17 cellular contexts compared by ENCODE assay signal in genomic region chr12:47193066-47193465, GRCh38.
DNase-seq lines count a peak whose midpoint lies in the region; ATAC-seq and FAIRE-seq lines count a peak whose summit lies in the region.
"Had no signal": no experiment of that assay in that cellular context is flagged by ENCODE, and none has a peak within 500 bp of the region (broad histone marks: within the 10 kb centered on the region; RNA-seq: fewer than 3 reads in every experiment).

No MANE protein-coding gene starts in this region.

- H3K27me3 ChIP-seq in HUES48 (ENCODE audit: control insufficient read depth, insufficient read depth, low read length), result no peaks in the 10 kb centered on the region
- H3K27me3 ChIP-seq in naive thymus-derived CD4-positive, alpha-beta T cell (ENCODE audit: control insufficient read depth in 2 of 2, insufficient read depth in 2 of 2, low read length in 2 of 2), result no peaks in the 10 kb centered on the region
- H3K27me3 ChIP-seq: esophagus muscularis mucosa, sigmoid colon, upper lobe of left lung had no signal

- CTCF ChIA-PET in activated CD4-positive, alpha-beta T cell treated with anti-CD3 and anti-CD28 coated beads for 36 hours (lab: Charles Lee), result interaction anchor here (0.5 to 2.1 kb wide), 9 partner anchors 8 to 539 kb away, joined by 3 to 6 read pairs (median 4); no protein-coding TSS in a partner anchor
- CTCF ChIA-PET in activated CD8-positive, alpha-beta T cell treated with anti-CD3 and anti-CD28 coated beads, Interleukin-2, amount 10 ng/mL, durations not matched to agents 7 days and 5 days (lab: Charles Lee), result interaction anchor here (0.6 to 5.8 kb wide), 37 partner anchors 8 to 500 kb away, joined by 3 to 49 read pairs (median 6); partner anchors contain the start of genes AMIGO2 and PCED1B
- CTCF ChIA-PET in naive thymus-derived CD4-positive, alpha-beta T cell (lab: Charles Lee), result interaction anchor here (0.6 to 2.3 kb wide), 16 partner anchors 14 to 220 kb away, joined by 3 to 15 read pairs (median 5); partner anchors contain the start of genes AMIGO2 and PCED1B

- H3K36me3 Mint-ChIP-seq in activated CD4-positive, alpha-beta T cell treated with anti-CD3 and anti-CD28 coated beads for 36 hours (ENCODE audit: low read depth), result peaks cover 30% of the 10 kb centered on the region
- H3K36me3 Mint-ChIP-seq in activated CD8-positive, alpha-beta T cell treated with anti-CD3 and anti-CD28 coated beads, Interleukin-2, amount 10 ng/mL, durations not matched to agents 7 days and 5 days (ENCODE audit: low read depth), result peaks cover 35% of the 10 kb centered on the region
- peaks cover 9 to 37% (median 26%) of the 10 kb centered on the region in 5 donors for H3K36me3 Mint-ChIP-seq in naive thymus-derived CD4-positive, alpha-beta T cell
- H3K36me3 Mint-ChIP-seq: brain had no signal

- FAIRE-seq in urothelium cell line (lab: Jason Lieb, UNC), result no peak

- H3K4me3 ChIP-seq in HUES48 (ENCODE audit: low read depth, low read length), result no peak overlapping the region
- H3K4me3 ChIP-seq in naive thymus-derived CD4-positive, alpha-beta T cell (ENCODE audit: low read length), result peak overlapping the region; percentile 41
- H3K4me3 ChIP-seq: esophagus muscularis mucosa, sigmoid colon, upper lobe of left lung had no signal

- no peaks in the 10 kb centered on the region for H3K36me3 ChIP-seq in HUES48 (ENCODE audit: control insufficient read depth, insufficient read depth, low read length)
- no peaks in the 10 kb centered on the region for H3K36me3 ChIP-seq in naive thymus-derived CD4-positive, alpha-beta T cell (ENCODE audit: control insufficient read depth in 2 of 3, insufficient read depth in 3 of 3, low read length in 3 of 3)
- H3K36me3 ChIP-seq: esophagus muscularis mucosa, sigmoid colon, upper lobe of left lung had no signal

- peaks cover 77% of the 10 kb centered on the region for H3K4me1 Mint-ChIP-seq in activated CD4-positive, alpha-beta T cell treated with anti-CD3 and anti-CD28 coated beads for 36 hours
- peaks cover 71% of the 10 kb centered on the region for H3K4me1 Mint-ChIP-seq in activated CD8-positive, alpha-beta T cell treated with anti-CD3 and anti-CD28 coated beads, Interleukin-2, amount 10 ng/mL, durations not matched to agents 7 days and 5 days (ENCODE audit: low read depth)
- peaks cover 57 to 91% (median 87%) of the 10 kb centered on the region in 7 donors for H3K4me1 Mint-ChIP-seq in naive thymus-derived CD4-positive, alpha-beta T cell

- no peaks in the 10 kb centered on the region for H3K9me3 ChIP-seq in HUES48 (ENCODE audit: control insufficient read depth, insufficient read depth, low read length)
- H3K9me3 ChIP-seq in naive thymus-derived CD4-positive, alpha-beta T cell (ENCODE audit: control insufficient read depth in 2 of 3, low read length in 3 of 3), result no peaks in the 10 kb centered on the region
- H3K9me3 ChIP-seq: esophagus muscularis mucosa, sigmoid colon, upper lobe of left lung had no signal

- peak overlapping the region; percentile 43 for H3K4me3 Mint-ChIP-seq in activated CD4-positive, alpha-beta T cell treated with anti-CD3 and anti-CD28 coated beads for 36 hours
- peak overlapping the region; percentile 69 for H3K4me3 Mint-ChIP-seq in activated CD8-positive, alpha-beta T cell treated with anti-CD3 and anti-CD28 coated beads, Interleukin-2, amount 10 ng/mL, durations not matched to agents 7 days and 5 days
- peak overlapping the region; percentile 46 to 91 (median 78) for H3K4me3 Mint-ChIP-seq in naive thymus-derived CD4-positive, alpha-beta T cell
- H3K4me3 Mint-ChIP-seq: brain had no signal

- H3K9me3 Mint-ChIP-seq in activated CD4-positive, alpha-beta T cell treated with anti-CD3 and anti-CD28 coated beads for 36 hours (ENCODE audit: low read depth), result no peaks in the 10 kb centered on the region
- no peaks in the 10 kb centered on the region for H3K9me3 Mint-ChIP-seq in activated CD8-positive, alpha-beta T cell treated with anti-CD3 and anti-CD28 coated beads, Interleukin-2, amount 10 ng/mL, durations not matched to agents 7 days and 5 days (ENCODE audit: insufficient read depth)
- peaks cover 0 to 4% (median 0%) of the 10 kb centered on the region in 11 donors for H3K9me3 Mint-ChIP-seq in naive thymus-derived CD4-positive, alpha-beta T cell
- H3K9me3 Mint-ChIP-seq: brain had no signal

- no peak overlapping the region for H3K9ac ChIP-seq in HUES48 (ENCODE audit: low read depth, low read length)

- DNase-seq in activated CD4-positive, alpha-beta T cell treated with anti-CD3 and anti-CD28 coated beads for 36 hours, result peak; percentile 30
- DNase-seq in activated CD4-positive, alpha-beta T cell treated with anti-CD3 and anti-CD28 coated beads for 4 hours, result no peak
- DNase-seq in activated CD8-positive, alpha-beta T cell treated with anti-CD3 and anti-CD28 coated beads, Interleukin-2, amount 10 ng/mL, durations not matched to agents 7 days and 5 days, result peak; percentile 52
- DNase-seq in naive thymus-derived CD4-positive, alpha-beta T cell, result no peak
- DNase-seq in amniotic stem cell (lab: John Stamatoyannopoulos, UW), result no peak
- DNase-seq in urothelium cell line (ENCODE audit: low spot score), result no peak
- DNase-seq: 8988T; midbrain; sigmoid colon; stimulated activated CD4-positive, alpha-beta T cell treated with anti-CD3 and anti-CD28 coated beads, Interleukin-2, amount 100 ng/mL, for 48 hours; upper lobe of left lung had no signal

- no peaks in the 10 kb centered on the region for H3K27me3 Mint-ChIP-seq in activated CD4-positive, alpha-beta T cell treated with anti-CD3 and anti-CD28 coated beads for 36 hours
- no peaks in the 10 kb centered on the region for H3K27me3 Mint-ChIP-seq in activated CD8-positive, alpha-beta T cell treated with anti-CD3 and anti-CD28 coated beads, Interleukin-2, amount 10 ng/mL, durations not matched to agents 7 days and 5 days (ENCODE audit: low read depth)
- H3K27me3 Mint-ChIP-seq in naive thymus-derived CD4-positive, alpha-beta T cell, result no peaks in the 10 kb centered on the region
- H3K27me3 Mint-ChIP-seq: brain had no signal

- POLR2A ChIA-PET in activated CD4-positive, alpha-beta T cell treated with anti-CD3 and anti-CD28 coated beads for 36 hours (lab: Charles Lee), result interaction anchor here (1.5 kb wide), 1 partner anchor 19 kb away, joined by 4 read pairs; no protein-coding TSS in a partner anchor
- POLR2A ChIA-PET in activated CD8-positive, alpha-beta T cell treated with anti-CD3 and anti-CD28 coated beads, Interleukin-2, amount 10 ng/mL, durations not matched to agents 7 days and 5 days (lab: Charles Lee), result interaction anchor here (0.6 to 4.7 kb wide), 9 partner anchors 9 to 114 kb away, joined by 3 to 44 read pairs (median 12); partner anchors contain the start of genes AMIGO2 and PCED1B
- POLR2A ChIA-PET in naive thymus-derived CD4-positive, alpha-beta T cell (lab: Charles Lee), result interaction anchor here (0.5 to 10.6 kb wide), 16 partner anchors 9 to 817 kb away, joined by 3 to 173 read pairs (median 4); partner anchors contain the start of genes AMIGO2 and PCED1B

- peak overlapping the region; percentile 80 for H3K27ac ChIP-seq in HUES48 (ENCODE audit: low read depth, low read length)
- H3K27ac ChIP-seq in naive thymus-derived CD4-positive, alpha-beta T cell (ENCODE audit: low read depth, low read length), result peak overlapping the region; percentile 61
- H3K27ac ChIP-seq: C4-2B, esophagus muscularis mucosa, VCaP had no signal

- H3K4me1 ChIP-seq in HUES48 (ENCODE audit: control insufficient read depth, insufficient read depth, low read length), result peaks cover 28% of the 10 kb centered on the region
- peaks cover 52 to 77% of the 10 kb centered on the region in 2 donors for H3K4me1 ChIP-seq in naive thymus-derived CD4-positive, alpha-beta T cell (ENCODE audit: control insufficient read depth in 2 of 2, insufficient read depth in 2 of 2, low read length in 2 of 2)

- H3K27ac Mint-ChIP-seq in activated CD4-positive, alpha-beta T cell treated with anti-CD3 and anti-CD28 coated beads for 36 hours, result peak overlapping the region; percentile 91
- peak overlapping the region; percentile 88 for H3K27ac Mint-ChIP-seq in activated CD8-positive, alpha-beta T cell treated with anti-CD3 and anti-CD28 coated beads, Interleukin-2, amount 10 ng/mL, durations not matched to agents 7 days and 5 days
- H3K27ac Mint-ChIP-seq in naive thymus-derived CD4-positive, alpha-beta T cell, result peak overlapping the region; percentile 76 to 98 (median 94)

- intact Hi-C loops in activated CD4-positive, alpha-beta T cell treated with anti-CD3 and anti-CD28 coated beads for 36 hours (cut with DNase I, micrococcal nuclease), result loop anchor here in 1 of 2 experiments (1.0 to 5.0 kb wide), 2 partner anchors 115 to 161 kb away; no protein-coding TSS in a partner anchor
- intact Hi-C loops in naive thymus-derived CD4-positive, alpha-beta T cell (cut with micrococcal nuclease), result loop anchor here (1.0 to 5.0 kb wide), 14 partner anchors 14 to 514 kb away; partner anchors contain the start of genes AMIGO2 (in 1 of the 2), PCED1B (in 1 of the 2) and RPAP3 (in 1 of the 2)

- ATAC-seq in activated CD4-positive, alpha-beta T cell treated with anti-CD3 and anti-CD28 coated beads for 36 hours, result peak; percentile 31
- ATAC-seq in activated CD8-positive, alpha-beta T cell treated with anti-CD3 and anti-CD28 coated beads, Interleukin-2, amount 10 ng/mL, durations not matched to agents 7 days and 5 days, result peak; percentile 30
- no peak for ATAC-seq in naive thymus-derived CD4-positive, alpha-beta T cell
- no peak for ATAC-seq in HG03280 (IDR thresholded peaks at IDR 0.05; ENCODE audit: unreplicated experiment)

Comparison
In these comparisons a context has a peak if more than half of its experiments do, and no peak if none do; other contexts are left out.
1. DNase-seq: peak in activated CD4-positive, alpha-beta T cell treated with anti-CD3 and anti-CD28 coated beads for 36 hours (single experiment) and activated CD8-positive, alpha-beta T cell treated with anti-CD3 and anti-CD28 coated beads, Interleukin-2, amount 10 ng/mL, durations not matched to agents 7 days and 5 days (single experiment); none in activated CD4-positive, alpha-beta T cell treated with anti-CD3 and anti-CD28 coated beads for 4 hours (0 of 2), naive thymus-derived CD4-positive, alpha-beta T cell (0 of 9), amniotic stem cell (single experiment) and urothelium cell line (single experiment).
2. ATAC-seq: peak in activated CD4-positive, alpha-beta T cell treated with anti-CD3 and anti-CD28 coated beads for 36 hours (single experiment) and activated CD8-positive, alpha-beta T cell treated with anti-CD3 and anti-CD28 coated beads, Interleukin-2, amount 10 ng/mL, durations not matched to agents 7 days and 5 days (single experiment); none in naive thymus-derived CD4-positive, alpha-beta T cell (single experiment) and HG03280 (single experiment).
3. Peak in every context shown above with its lines, with median percentiles within 50 percentile points of each other: H3K27ac Mint-ChIP-seq and H3K4me3 Mint-ChIP-seq.